ENCODE assay signal across 8 cellular contexts in genomic region chr17:81322271-81323082, GRCh38. TPM values are rescaled to one million over a fixed set of nuclear protein-coding genes. Genes with fewer than 3 reads are reported as not detected.
DNase-seq lines count a peak whose midpoint lies in the region; ATAC-seq and TF ChIP-seq lines count a peak whose summit lies in the region.

No MANE protein-coding gene starts in this region.

- H3K4me3 ChIP-seq in Karpas-422 (ENCODE audit: low read length), result no peak overlapping the region
- no peak overlapping the region for H3K4me3 ChIP-seq in ascending aorta

- H3K9me3 Mint-ChIP-seq in activated T-cell treated with anti-CD3 and anti-CD28 coated beads, Interleukin-2, amount 50 U/mL, for 24 hours, result no peaks in the 10 kb centered on the region

- intact Hi-C loops in ascending aorta (cut with DNase I), result no loop called here

- H3K36me3 ChIP-seq in Karpas-422 (ENCODE audit: insufficient read depth, low read length) (no peaks in the 10 kb centered on the region), ascending aorta (no peaks in the 10 kb centered on the region)

- no peaks in the 10 kb centered on the region for H3K79me2 ChIP-seq in Karpas-422 (ENCODE audit: low read length)

- no peak overlapping the region for H3K9ac ChIP-seq in Karpas-422 (ENCODE audit: low read length)

- no peak for ATAC-seq in HG03378 (IDR thresholded peaks at IDR 0.05; ENCODE audit: unreplicated experiment)
- no peak for ATAC-seq in GM18505 (IDR thresholded peaks at IDR 0.05; ENCODE audit: unreplicated experiment)
- ATAC-seq in HG03025 (IDR thresholded peaks at IDR 0.05; ENCODE audit: low FRiP score, unreplicated experiment), result no peak

- H3K4me3 Mint-ChIP-seq in activated T-cell treated with anti-CD3 and anti-CD28 coated beads, Interleukin-2, amount 50 U/mL, for 24 hours, result no peak overlapping the region

- no peaks in the 10 kb centered on the region for H3K9me2 ChIP-seq in Karpas-422 (replicated peaks; ENCODE audit: insufficient read depth, low read length)

- H3K27me3 Mint-ChIP-seq in activated T-cell treated with anti-CD3 and anti-CD28 coated beads, Interleukin-2, amount 50 U/mL, for 24 hours, result no peaks in the 10 kb centered on the region

- H3K36me3 Mint-ChIP-seq in activated T-cell treated with anti-CD3 and anti-CD28 coated beads, Interleukin-2, amount 50 U/mL, for 24 hours (ENCODE audit: low read depth), result no peaks in the 10 kb centered on the region

- peak in 1 of 3 experiments; percentile 7 for TF ChIP-seq CTCF in ascending aorta (IDR thresholded peaks at IDR 0.05)

- H3K4me1 Mint-ChIP-seq in activated T-cell treated with anti-CD3 and anti-CD28 coated beads, Interleukin-2, amount 50 U/mL, for 24 hours (ENCODE audit: low read depth), result no peaks in the 10 kb centered on the region

- H3K27me3 ChIP-seq in Karpas-422 (ENCODE audit: low read length), result no peaks in the 10 kb centered on the region
- no peaks in the 10 kb centered on the region for H3K27me3 ChIP-seq in ascending aorta

- no peaks in the 10 kb centered on the region for H4K20me1 ChIP-seq in Karpas-422 (ENCODE audit: insufficient read depth, low read depth, low read length)

- TF ChIP-seq POLR2A in GM18505 (IDR thresholded peaks at IDR 0.05; ENCODE audit: borderline replicate concordance, extremely low read depth, insufficient read depth, insufficient read length), result no peak

- DNase-seq in COLO829 (ENCODE audit: low spot score) (peak; percentile 63), Karpas-422 (peak; percentile 95), lung microvascular endothelial cell (ENCODE audit: low read depth in 2 of 2) (peak; percentile 25 to 36), ascending aorta (ENCODE audit: low spot score in 2 of 2) (no peak)
- peak; percentile 57 for DNase-seq in activated T-cell treated with anti-CD3 and anti-CD28 coated beads, Interleukin-2, amount 50 U/mL, for 24 hours

- H3K4me1 ChIP-seq in Karpas-422 (ENCODE audit: low read length) (no peaks in the 10 kb centered on the region), ascending aorta (no peaks in the 10 kb centered on the region)

- H3K4me2 ChIP-seq in Karpas-422 (ENCODE audit: low read depth, low read length, poor library complexity, severe bottlenecking), result no peak overlapping the region

- H2AFZ ChIP-seq in Karpas-422 (ENCODE audit: low read length), result no peak overlapping the region

- no peak overlapping the region for H3K27ac Mint-ChIP-seq in activated T-cell treated with anti-CD3 and anti-CD28 coated beads, Interleukin-2, amount 50 U/mL, for 24 hours

- H3K9me3 ChIP-seq in Karpas-422 (ENCODE audit: low read length), result no peaks in the 10 kb centered on the region
- no peaks in the 10 kb centered on the region for H3K9me3 ChIP-seq in ascending aorta

- H3K27ac ChIP-seq in Karpas-422 (ENCODE audit: low read length) (no peak overlapping the region), ascending aorta (no peak overlapping the region)

RNA-seq across cellular contexts. Expression of gene SLC38A10, which starts 27.4 kb away (rescaled TPM):
- total RNA-seq in Karpas-422 (2014; rRNA removed; shearing (Covaris generic); ENCODE audit: low replicate concordance), result 20.8 and 48.8 TPM in 2 replicates
- total RNA-seq in lung microvascular endothelial cell (40.3 and 52.0 TPM in 2 replicates), ascending aorta (261 TPM)

Comparison
In these comparisons a context has a peak if more than half of its experiments do, and no peak if none do; other contexts are left out.
1. DNase-seq: peak in COLO829 (single experiment), Karpas-422 (single experiment), activated T-cell treated with anti-CD3 and anti-CD28 coated beads, Interleukin-2, amount 50 U/mL, for 24 hours (single experiment) and lung microvascular endothelial cell (2 of 2); none in ascending aorta (0 of 2).